8 cellular contexts compared by ENCODE assay signal in genomic region chr2:160411167-160411566, GRCh38.
DNase-seq lines count a peak whose midpoint lies in the region; ATAC-seq and TF ChIP-seq lines count a peak whose summit lies in the region.

No MANE protein-coding gene starts in this region.

- in situ Hi-C loops in Panc1 (cut with HindIII; ENCODE audit: low pct_unique_long_range_greater_than_20kb, low sequenced_read_pairs), result no loop called here

- DNase-seq in left cardiac atrium (no peak), right atrium auricular region (ENCODE audit: low spot score) (no peak), Panc1 (ENCODE audit: low read depth, low spot score) (no peak), cardiac fibroblast (ENCODE audit: low read depth in 2 of 2) (peak; percentile 74 to 82), NCI-H748 treated with DMSO at 0.1 percent for 48 hours (lab: John Stamatoyannopoulos, UW) (no peak), D341Med (ENCODE audit: low spot score) (no peak)

- TF ChIP-seq CTCF in right atrium auricular region (IDR thresholded peaks at IDR 0.05) (no peak), Panc1 (IDR thresholded peaks at IDR 0.05) (no peak), cardiac fibroblast (IDR thresholded peaks at IDR 0.05; ENCODE audit: low read depth, low read length) (no peak)

- H3K4me2 ChIP-seq in skeletal muscle satellite cell (ENCODE audit: low read length), result peak overlapping the region; percentile 20

- H3K36me3 ChIP-seq in right atrium auricular region (no peaks in the 10 kb centered on the region), Panc1 (ENCODE audit: control insufficient read depth, insufficient read depth, low read length) (no peaks in the 10 kb centered on the region), skeletal muscle satellite cell (ENCODE audit: insufficient read depth, low read length) (no peaks in the 10 kb centered on the region)

- intact Hi-C loops in left cardiac atrium (cut with DNase I), result no loop called here
- intact Hi-C loops in Panc1 (cut with micrococcal nuclease; ENCODE audit: unreplicated experiment), result no loop called here

- H3K4me3 ChIP-seq in right atrium auricular region, result no peak overlapping the region
- no peak overlapping the region for H3K4me3 ChIP-seq in Panc1 (ENCODE audit: low read depth in 2 of 2, low read length in 2 of 2)
- H3K4me3 ChIP-seq in cardiac fibroblast (replicated peaks in 1 of 2; ENCODE audit: low read depth in 2 of 2, low read length in 2 of 2), result no peak overlapping the region
- no peak overlapping the region for H3K4me3 ChIP-seq in skeletal muscle satellite cell (ENCODE audit: low read length)

- H3K9me3 ChIP-seq in right atrium auricular region (no peaks in the 10 kb centered on the region), Panc1 (ENCODE audit: control insufficient read depth, insufficient read depth, low read depth, low read length) (no peaks in the 10 kb centered on the region), skeletal muscle satellite cell (replicated peaks; ENCODE audit: low read length) (no peaks in the 10 kb centered on the region)

- no peaks in the 10 kb centered on the region for H3K27me3 ChIP-seq in right atrium auricular region
- no peaks in the 10 kb centered on the region; the same call in 1 of the 2 replicates for H3K27me3 ChIP-seq in Panc1 (ENCODE audit: control insufficient read depth, insufficient read depth, low read length)
- H3K27me3 ChIP-seq in skeletal muscle satellite cell (ENCODE audit: control insufficient read depth, insufficient read depth, low read length), result no peaks in the 10 kb centered on the region

- ATAC-seq in left cardiac atrium (peak; percentile 22 to 35), Panc1 (no peak), HG03521 (IDR thresholded peaks at IDR 0.05; ENCODE audit: unreplicated experiment) (no peak)

- H3K27ac ChIP-seq in right atrium auricular region (peak overlapping the region in 1 of 2 donors; percentile 56), Panc1 (ENCODE audit: low read length) (peak overlapping the region; percentile 54; the same call in 1 of the 2 replicates)

- POLR2A ChIA-PET in Panc1 (lab: Charles Lee), result no interaction called here

- no TSS peak for BruUV-seq in Panc1 (replicated peaks; lab: Mats Ljungman, UMichigan)

- H3K9ac ChIP-seq in skeletal muscle satellite cell (ENCODE audit: low read depth, low read length), result no peak overlapping the region

- H3K4me1 ChIP-seq in right atrium auricular region (peaks cover 0 to 35% of the 10 kb centered on the region in 2 donors), Panc1 (ENCODE audit: control insufficient read depth, insufficient read depth, low read length) (peaks cover 17% of the 10 kb centered on the region), skeletal muscle satellite cell (ENCODE audit: control insufficient read depth, insufficient read depth, low read length) (peaks cover 43% of the 10 kb centered on the region)

- CTCF ChIA-PET in Panc1 (lab: Charles Lee), result no interaction called here

Comparison
In these comparisons a context has a peak if more than half of its experiments do, and no peak if none do; other contexts are left out.
1. ATAC-seq: peak in left cardiac atrium (2 of 2); none in Panc1 (single experiment) and HG03521 (single experiment).
2. DNase-seq: peak in cardiac fibroblast (2 of 2); none in left cardiac atrium (single experiment), right atrium auricular region (single experiment), Panc1 (single experiment), NCI-H748 treated with DMSO at 0.1 percent for 48 hours (single experiment) and D341Med (single experiment).